In genomic region chr2:54666741-54667639, GRCh38 we compare ENCODE assay signal across 8 cellular contexts. TPM values are rescaled to one million over a fixed set of nuclear protein-coding genes. Genes with fewer than 3 reads are reported as not detected.
DNase-seq lines count a peak whose midpoint lies in the region; ATAC-seq and TF ChIP-seq lines count a peak whose summit lies in the region.

No MANE protein-coding gene starts in this region.

- H3K4me3 ChIP-seq in Peyer's patch (no peak overlapping the region), coronary artery (no peak overlapping the region), lower lobe of right lung (no peak overlapping the region), stomach smooth muscle (ENCODE audit: low read length in 2 of 2) (peak overlapping the region in 1 of 2 donors; percentile 55)

- H3K36me3 ChIP-seq in Peyer's patch (peaks cover 0 to 77% (median 0%) of the 10 kb centered on the region in 3 donors), lower lobe of right lung (peaks cover 82% of the 10 kb centered on the region), stomach smooth muscle (ENCODE audit: control insufficient read depth in 2 of 2, insufficient read depth in 2 of 2, low read length in 2 of 2) (peaks cover 39 to 42% of the 10 kb centered on the region in 2 donors)

- H3K27ac ChIP-seq in Peyer's patch = peak overlapping the region; percentile 35 to 65 (median 47)
- peak overlapping the region; percentile 24 to 80 for H3K27ac ChIP-seq in coronary artery
- H3K27ac ChIP-seq in lower lobe of right lung = peak overlapping the region; percentile 75
- peak overlapping the region; percentile 80 for H3K27ac ChIP-seq in stomach smooth muscle (ENCODE audit: low read length)
- no peak overlapping the region for H3K27ac ChIP-seq in foreskin keratinocyte

- ATAC-seq in lower lobe of right lung (peak; percentile 47 to 57), HG03025 (IDR thresholded peaks at IDR 0.05; ENCODE audit: low FRiP score, unreplicated experiment) (no peak), foreskin keratinocyte (no peak)

- TF ChIP-seq POLR2A in Peyer's patch (IDR thresholded peaks at IDR 0.05) = no peak

- DNase-seq in Peyer's patch (no peak), coronary artery (ENCODE audit: low spot score) (no peak), lower lobe of right lung (no peak), DMS53 (lab: John Stamatoyannopoulos, UW) (no peak), foreskin keratinocyte (no peak)
- DNase-seq in stimulated activated CD8-positive, alpha-beta memory T cell treated with anti-CD3 and anti-CD28 coated beads, Interleukin-4, amount 100 ng/mL, for 48 hours = no peak

- peaks cover 0 to 6% (median 2%) of the 10 kb centered on the region in 4 donors for H3K4me1 ChIP-seq in Peyer's patch
- peaks cover 60% of the 10 kb centered on the region for H3K4me1 ChIP-seq in lower lobe of right lung
- peaks cover 41% of the 10 kb centered on the region for H3K4me1 ChIP-seq in stomach smooth muscle (ENCODE audit: control insufficient read depth, insufficient read depth, low read length)
- peaks cover 11% of the 10 kb centered on the region for H3K4me1 ChIP-seq in foreskin keratinocyte

- TF ChIP-seq CTCF in Peyer's patch (IDR thresholded peaks at IDR 0.05) (no peak), coronary artery (IDR thresholded peaks at IDR 0.05) (no peak), lower lobe of right lung (IDR thresholded peaks at IDR 0.05) (no peak), foreskin keratinocyte (conservative IDR thresholded peaks at IDR 0.05) (no peak)

- no peaks in the 10 kb centered on the region for H3K27me3 ChIP-seq in Peyer's patch
- H3K27me3 ChIP-seq in lower lobe of right lung (ENCODE audit: low read depth) = no peaks in the 10 kb centered on the region
- no peaks in the 10 kb centered on the region for H3K27me3 ChIP-seq in stomach smooth muscle (ENCODE audit: control insufficient read depth in 1 of 2, insufficient read depth in 2 of 2, low read length in 2 of 2)
- H3K27me3 ChIP-seq in foreskin keratinocyte = no peaks in the 10 kb centered on the region

- peak overlapping the region in 1 of 2 donors; percentile 12 for H3K9ac ChIP-seq in stomach smooth muscle (ENCODE audit: low read length in 2 of 2)

- intact Hi-C loops in lower lobe of right lung (cut with DNase I) = no loop called here

- H3K9me3 ChIP-seq in Peyer's patch (no peaks in the 10 kb centered on the region), lower lobe of right lung (no peaks in the 10 kb centered on the region), stomach smooth muscle (ENCODE audit: control insufficient read depth in 2 of 2, low read length in 2 of 2) (no peaks in the 10 kb centered on the region)

RNA-seq across cellular contexts. Expression of gene EML6, which starts 56.5 kb away (rescaled TPM):
- 10 to 100 TPM in 1 of 4 donors, 1 to 10 TPM in 3; 5.9 to 11.0 (median 7.9) TPM for total RNA-seq in Peyer's patch
- 2.5 TPM for total RNA-seq in lower lobe of right lung
- total RNA-seq in foreskin keratinocyte = 0.61 and 0.63 TPM in 2 replicates
- polyA plus RNA-seq in foreskin keratinocyte = 0.16 and 0.36 TPM in 2 replicates

Comparison
In these comparisons a context has a peak if more than half of its experiments do, and no peak if none do; other contexts are left out.
1. ATAC-seq: peak in lower lobe of right lung (2 of 2); none in HG03025 (single experiment) and foreskin keratinocyte (single experiment).